ENCODE assay signal across 8 cellular contexts in the genomic region with DNA sequence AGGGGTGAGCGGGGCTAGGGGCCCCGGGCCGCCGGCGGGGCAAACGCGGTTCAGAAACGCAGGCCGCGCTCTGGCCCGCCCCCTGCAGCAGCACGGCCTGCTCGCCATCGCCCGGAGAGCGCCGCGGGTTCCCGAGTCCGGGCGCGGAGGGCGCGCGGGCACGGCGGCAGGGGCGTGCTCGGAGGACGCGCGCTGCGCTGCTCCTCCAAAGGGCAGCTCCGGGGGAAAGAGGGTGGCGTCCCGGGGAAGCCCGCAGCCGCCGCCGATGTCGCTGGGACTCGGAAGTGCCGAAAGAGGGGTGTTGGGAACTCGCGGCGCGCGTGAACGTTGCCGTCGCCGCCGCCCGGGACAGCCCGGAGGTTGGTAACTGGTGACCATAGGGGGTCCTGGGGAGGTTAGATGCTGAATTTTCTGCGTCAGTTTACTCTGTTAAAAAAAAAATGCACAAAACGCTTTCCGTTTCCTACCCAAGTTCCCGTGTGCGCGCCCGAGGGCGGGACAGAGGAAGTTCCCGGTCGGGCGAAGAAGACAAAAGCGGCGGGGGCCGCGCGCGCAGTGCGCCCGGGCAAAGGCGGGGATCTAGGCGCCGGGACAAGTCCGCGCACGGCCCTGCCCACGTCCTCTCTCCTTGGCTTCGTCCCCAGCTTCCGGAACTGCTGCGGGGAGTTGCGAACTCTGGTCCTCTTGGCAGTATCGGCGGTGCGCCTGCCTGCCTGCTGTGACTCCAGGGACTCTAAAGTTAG. TPM values are rescaled to one million over a fixed set of nuclear protein-coding genes. Genes with fewer than 3 reads are reported as not detected.
DNase-seq lines count a peak whose midpoint lies in the region; ATAC-seq and TF ChIP-seq lines count a peak whose summit lies in the region.

Gene HHAT, plus strand, starts transcription at position 157 of the 743 bp plus-strand sequence. CDS start 20,074 bp downstream, outside the sequence.

- H4K20me1 ChIP-seq in PC-9 (ENCODE audit: insufficient read depth): no peaks in the 10 kb centered on the region

- peaks cover 17% of the 10 kb centered on the region; the same call in 1 of the 2 replicates for H3F3A ChIP-seq in PC-9 (ENCODE audit: insufficient read depth, low read depth)

- peaks cover 19% of the 10 kb centered on the region for H3K9me3 Mint-ChIP-seq in nephron progenitor cell

- TF ChIP-seq CTCF in PC-9 (conservative IDR thresholded peaks at IDR 0.05): no peak
- no peak for TF ChIP-seq CTCF in fibroblast of villous mesenchyme (IDR thresholded peaks at IDR 0.05; ENCODE audit: insufficient read depth, low read depth, low read length)
- TF ChIP-seq CTCF in nephron progenitor cell (IDR thresholded peaks at IDR 0.05): no peak

- CTCF ChIA-PET in PC-9 (lab: Charles Lee): no interaction called here

- intact Hi-C loops in PC-9 (cut with micrococcal nuclease; ENCODE audit: unreplicated experiment): loop anchor here (2.0 kb wide), 2 partner anchors 36 to 38 kb away; no protein-coding TSS in a partner anchor

- peaks cover 18% of the 10 kb centered on the region for H3K27me3 Mint-ChIP-seq in nephron progenitor cell (ENCODE audit: low read depth, poor library complexity)

- peak within 1 kb of the TSS; percentile 92 for H3K27ac Mint-ChIP-seq in nephron progenitor cell

- H3K36me3 ChIP-seq in HUES48 (ENCODE audit: control insufficient read depth, insufficient read depth, low read length): no peaks in the 10 kb centered on the region
- no peaks in the 10 kb centered on the region for H3K36me3 ChIP-seq in PC-9 (ENCODE audit: low read depth)

- peak; percentile 54 for ATAC-seq in GM21423 (IDR thresholded peaks at IDR 0.05; ENCODE audit: unreplicated experiment)

- H3K9ac ChIP-seq in HUES48 (ENCODE audit: low read depth, low read length): peak within 1 kb of the TSS; percentile 9; the same call in 1 of the 2 replicates

- TSS peak; percentile 73 for BruUV-seq in PC-9 (replicated peaks; lab: Mats Ljungman, UMichigan)

- H3K36me3 Mint-ChIP-seq in nephron progenitor cell (ENCODE audit: low read depth): no peaks in the 10 kb centered on the region

- POLR2A ChIA-PET in PC-9 (lab: Charles Lee; ENCODE audit: unreplicated experiment): interaction anchor here (0.5 kb wide), 2 partner anchors 78 to 931 kb away, joined by 6 to 21 read pairs; no protein-coding TSS in a partner anchor

- peak within 1 kb of the TSS; percentile 95 for H3K4me3 Mint-ChIP-seq in nephron progenitor cell

- H3K27ac ChIP-seq in HUES48 (ENCODE audit: low read depth, low read length) (peak within 1 kb of the TSS; percentile 52), PC-9 (peak within 1 kb of the TSS; percentile 53), substantia nigra (ENCODE audit: low read depth, low read length, poor library complexity, severe bottlenecking) (peak within 1 kb of the TSS; percentile 55)

- H3K79me2 ChIP-seq in PC-9 (ENCODE audit: low read depth): no peaks in the 10 kb centered on the region

- DNase-seq in DMS153 (lab: John Stamatoyannopoulos, UW) (peak; percentile 75), PC-9 (peak; percentile 50 to 86), fibroblast of villous mesenchyme (ENCODE audit: low read depth) (peak; percentile 62), nephron progenitor cell (peak; percentile 80), substantia nigra (lab: John Stamatoyannopoulos, UW) (peak in 47 of 49 donors; percentile 10 to 80 (median 54))
- DNase-seq in activated effector memory CD4-positive, alpha-beta T cell treated with anti-CD3 and anti-CD28 coated beads, Interleukin-2, amount 50 U/mL, for 16 hours: peak; percentile 86

- H3K4me1 ChIP-seq in HUES48 (ENCODE audit: control insufficient read depth, insufficient read depth, low read length) (peaks cover 8% of the 10 kb centered on the region; the same call in 1 of the 2 replicates), PC-9 (replicated peaks; ENCODE audit: insufficient read depth) (peaks cover 18% of the 10 kb centered on the region; the same call in 1 of the 2 replicates)

- peaks cover 20% of the 10 kb centered on the region for H3K4me1 Mint-ChIP-seq in nephron progenitor cell

- H3K27me3 ChIP-seq in HUES48 (ENCODE audit: control insufficient read depth, insufficient read depth, low read length) (peaks cover 84% of the 10 kb centered on the region), PC-9 (ENCODE audit: insufficient read depth, low read depth) (no peaks in the 10 kb centered on the region)

- no peaks in the 10 kb centered on the region for H3K9me2 ChIP-seq in PC-9 (ENCODE audit: insufficient read depth)

- H3K4me2 ChIP-seq in PC-9: peak within 1 kb of the TSS; percentile 99

- H3K4me3 ChIP-seq in HUES48 (ENCODE audit: low read depth, low read length) (peak within 1 kb of the TSS; percentile 71), PC-9 (peak within 1 kb of the TSS; percentile 95), fibroblast of villous mesenchyme (ENCODE audit: low read depth, low read length) (peak within 1 kb of the TSS; percentile 79)

- H3K9me3 ChIP-seq in HUES48 (ENCODE audit: control insufficient read depth, insufficient read depth, low read length) (no peaks in the 10 kb centered on the region; the same call in 1 of the 2 replicates), PC-9 (ENCODE audit: insufficient read depth, low read depth) (no peaks in the 10 kb centered on the region)

- H2AFZ ChIP-seq in PC-9: peak within 1 kb of the TSS; percentile 99

RNA-seq across cellular contexts. Expression of gene HHAT, which starts in this region (rescaled TPM):
- total RNA-seq in PC-9 (2021) (5.3 and 10.9 TPM in 2 replicates), fibroblast of villous mesenchyme (9.0 and 15.1 TPM in 2 replicates)

Comparison
In these comparisons a context has a peak if more than half of its experiments do, and no peak if none do; other contexts are left out.
1. Peak in every context shown above with its lines: DNase-seq, ATAC-seq, H3K4me3 ChIP-seq and H3K27ac ChIP-seq.